ENCODE assay signal across 2 cellular contexts in the genomic region with DNA sequence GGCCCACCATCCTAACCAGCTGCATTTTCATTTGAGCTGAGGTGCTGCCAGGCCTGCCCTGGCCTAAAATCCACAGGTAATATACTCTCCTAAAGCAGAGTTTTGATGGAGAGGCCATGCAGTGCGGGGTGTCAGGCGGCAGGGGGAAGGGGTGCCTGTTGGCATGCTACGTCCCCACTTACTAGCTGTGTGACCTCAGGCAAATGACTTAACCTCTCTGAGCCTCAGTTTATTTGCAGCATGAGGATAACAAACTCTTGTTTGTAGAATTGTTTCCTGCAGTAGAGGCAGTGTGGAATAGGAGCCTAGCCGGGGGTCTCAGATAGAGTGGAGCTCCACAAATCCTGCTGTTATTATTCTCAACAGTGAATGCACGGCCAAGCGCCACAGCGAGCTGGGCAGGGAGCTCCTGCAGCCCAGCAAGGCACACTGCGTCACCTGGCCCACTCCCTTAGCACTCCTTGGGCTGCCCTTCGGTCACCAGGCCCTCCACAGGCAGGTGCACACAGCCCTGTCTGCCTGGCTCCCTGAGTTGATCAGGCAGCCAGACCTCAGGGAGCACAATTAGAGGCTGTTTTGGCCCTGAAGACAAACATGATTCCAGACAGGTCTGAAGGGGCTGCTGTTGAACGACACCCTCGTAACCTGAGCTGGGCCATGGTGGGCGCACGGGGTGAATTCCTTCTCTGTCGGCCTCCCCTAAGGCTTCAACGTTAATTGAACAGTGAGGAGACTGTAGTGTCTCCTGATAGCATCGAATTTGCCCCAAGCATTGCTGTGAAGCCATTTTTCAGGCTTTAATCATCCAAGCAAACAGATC.
TF ChIP-seq lines count a peak whose summit lies in the region.

No MANE protein-coding gene starts in this region.

TF ChIP-seq in GM23338, 12 proteins besides CTCF, POLR2A, EP300 and RAD21:
- no peak for TF ChIP-seq EZH2 (IDR thresholded peaks at IDR 0.05; ENCODE audit: low read depth, unreplicated experiment)
- TF ChIP-seq POLR2AphosphoS5 (IDR thresholded peaks at IDR 0.05; ENCODE audit: low read depth), result no peak
- no peak for TF ChIP-seq ZNF114 (CRISPR knock-in tag; IDR thresholded peaks at IDR 0.05)
- no peak for TF ChIP-seq ZNF331 (CRISPR knock-in tag; IDR thresholded peaks at IDR 0.05; ENCODE audit: low read depth)
- no peak for TF ChIP-seq NANOG (IDR thresholded peaks at IDR 0.05; ENCODE audit: borderline replicate concordance)
- TF ChIP-seq EZH2phosphoT487 (IDR thresholded peaks at IDR 0.05; ENCODE audit: unreplicated experiment), result no peak

TF ChIP-seq in K562, 482 proteins besides CTCF, POLR2A, EP300 and RAD21:
- TF ChIP-seq E2F3 (CRISPR knock-in tag; IDR thresholded peaks at IDR 0.05) (no peak), HDAC1 (IDR thresholded peaks at IDR 0.05) (no peak), RBM25 (IDR thresholded peaks at IDR 0.05; ENCODE audit: low read depth, low read length, severe bottlenecking) (peak; percentile 81), TAF15 (IDR thresholded peaks at IDR 0.05; ENCODE audit: low read depth, low read length) (no peak), NR2F6 (CRISPR knock-in tag; IDR thresholded peaks at IDR 0.05) (no peak), BCOR (IDR thresholded peaks at IDR 0.05) (peak; percentile 43; the same call in 1 of the 2 replicates), TOE1 (IDR thresholded peaks at IDR 0.05; ENCODE audit: borderline replicate concordance) (no peak), TOE1 (CRISPR knock-in tag; IDR thresholded peaks at IDR 0.05; ENCODE audit: borderline replicate concordance, low read depth) (no peak), POLR2AphosphoS2 (IDR thresholded peaks at IDR 0.05; ENCODE audit: low read length) (no peak), MCM7 (IDR thresholded peaks at IDR 0.05) (no peak), ZFP36 (IDR thresholded peaks at IDR 0.05; ENCODE audit: low read depth, low read length, partially characterized antibody) (peak; percentile 33), SAP30 (IDR thresholded peaks at IDR 0.05; ENCODE audit: borderline replicate concordance, insufficient read depth, low read depth, low read length, poor library complexity, severe bottlenecking) (no peak), ZBTB17 (CRISPR knock-in tag; IDR thresholded peaks at IDR 0.05) (no peak), RHOXF2B (CRISPR knock-in tag; conservative IDR thresholded peaks at IDR 0.05) (no peak), DPF2 (IDR thresholded peaks at IDR 0.05) (no peak), LARP7 (IDR thresholded peaks at IDR 0.05) (no peak)
- TF ChIP-seq, protein P1, sequence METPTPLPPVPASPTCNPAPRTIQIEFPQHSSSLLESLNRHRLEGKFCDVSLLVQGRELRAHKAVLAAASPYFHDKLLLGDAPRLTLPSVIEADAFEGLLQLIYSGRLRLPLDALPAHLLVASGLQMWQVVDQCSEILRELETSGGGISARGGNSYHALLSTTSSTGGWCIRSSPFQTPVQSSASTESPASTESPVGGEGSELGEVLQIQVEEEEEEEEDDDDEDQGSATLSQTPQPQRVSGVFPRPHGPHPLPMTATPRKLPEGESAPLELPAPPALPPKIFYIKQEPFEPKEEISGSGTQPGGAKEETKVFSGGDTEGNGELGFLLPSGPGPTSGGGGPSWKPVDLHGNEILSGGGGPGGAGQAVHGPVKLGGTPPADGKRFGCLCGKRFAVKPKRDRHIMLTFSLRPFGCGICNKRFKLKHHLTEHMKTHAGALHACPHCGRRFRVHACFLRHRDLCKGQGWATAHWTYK (CRISPR knock-in tag; IDR thresholded peaks at IDR 0.05), result no peak
- TF ChIP-seq, protein P2, sequence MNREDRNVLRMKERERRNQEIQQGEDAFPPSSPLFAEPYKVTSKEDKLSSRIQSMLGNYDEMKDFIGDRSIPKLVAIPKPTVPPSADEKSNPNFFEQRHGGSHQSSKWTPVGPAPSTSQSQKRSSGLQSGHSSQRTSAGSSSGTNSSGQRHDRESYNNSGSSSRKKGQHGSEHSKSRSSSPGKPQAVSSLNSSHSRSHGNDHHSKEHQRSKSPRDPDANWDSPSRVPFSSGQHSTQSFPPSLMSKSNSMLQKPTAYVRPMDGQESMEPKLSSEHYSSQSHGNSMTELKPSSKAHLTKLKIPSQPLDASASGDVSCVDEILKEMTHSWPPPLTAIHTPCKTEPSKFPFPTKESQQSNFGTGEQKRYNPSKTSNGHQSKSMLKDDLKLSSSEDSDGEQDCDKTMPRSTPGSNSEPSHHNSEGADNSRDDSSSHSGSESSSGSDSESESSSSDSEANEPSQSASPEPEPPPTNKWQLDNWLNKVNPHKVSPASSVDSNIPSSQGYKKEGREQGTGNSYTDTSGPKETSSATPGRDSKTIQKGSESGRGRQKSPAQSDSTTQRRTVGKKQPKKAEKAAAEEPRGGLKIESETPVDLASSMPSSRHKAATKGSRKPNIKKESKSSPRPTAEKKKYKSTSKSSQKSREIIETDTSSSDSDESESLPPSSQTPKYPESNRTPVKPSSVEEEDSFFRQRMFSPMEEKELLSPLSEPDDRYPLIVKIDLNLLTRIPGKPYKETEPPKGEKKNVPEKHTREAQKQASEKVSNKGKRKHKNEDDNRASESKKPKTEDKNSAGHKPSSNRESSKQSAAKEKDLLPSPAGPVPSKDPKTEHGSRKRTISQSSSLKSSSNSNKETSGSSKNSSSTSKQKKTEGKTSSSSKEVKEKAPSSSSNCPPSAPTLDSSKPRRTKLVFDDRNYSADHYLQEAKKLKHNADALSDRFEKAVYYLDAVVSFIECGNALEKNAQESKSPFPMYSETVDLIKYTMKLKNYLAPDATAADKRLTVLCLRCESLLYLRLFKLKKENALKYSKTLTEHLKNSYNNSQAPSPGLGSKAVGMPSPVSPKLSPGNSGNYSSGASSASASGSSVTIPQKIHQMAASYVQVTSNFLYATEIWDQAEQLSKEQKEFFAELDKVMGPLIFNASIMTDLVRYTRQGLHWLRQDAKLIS (CRISPR knock-in tag; IDR thresholded peaks at IDR 0.05), result no peak
- TF ChIP-seq, protein P3, sequence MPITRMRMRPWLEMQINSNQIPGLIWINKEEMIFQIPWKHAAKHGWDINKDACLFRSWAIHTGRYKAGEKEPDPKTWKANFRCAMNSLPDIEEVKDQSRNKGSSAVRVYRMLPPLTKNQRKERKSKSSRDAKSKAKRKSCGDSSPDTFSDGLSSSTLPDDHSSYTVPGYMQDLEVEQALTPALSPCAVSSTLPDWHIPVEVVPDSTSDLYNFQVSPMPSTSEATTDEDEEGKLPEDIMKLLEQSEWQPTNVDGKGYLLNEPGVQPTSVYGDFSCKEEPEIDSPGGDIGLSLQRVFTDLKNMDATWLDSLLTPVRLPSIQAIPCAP (CRISPR knock-in tag; IDR thresholded peaks at IDR 0.05; ENCODE audit: borderline replicate concordance), result no peak
- TF ChIP-seq, protein P4, sequence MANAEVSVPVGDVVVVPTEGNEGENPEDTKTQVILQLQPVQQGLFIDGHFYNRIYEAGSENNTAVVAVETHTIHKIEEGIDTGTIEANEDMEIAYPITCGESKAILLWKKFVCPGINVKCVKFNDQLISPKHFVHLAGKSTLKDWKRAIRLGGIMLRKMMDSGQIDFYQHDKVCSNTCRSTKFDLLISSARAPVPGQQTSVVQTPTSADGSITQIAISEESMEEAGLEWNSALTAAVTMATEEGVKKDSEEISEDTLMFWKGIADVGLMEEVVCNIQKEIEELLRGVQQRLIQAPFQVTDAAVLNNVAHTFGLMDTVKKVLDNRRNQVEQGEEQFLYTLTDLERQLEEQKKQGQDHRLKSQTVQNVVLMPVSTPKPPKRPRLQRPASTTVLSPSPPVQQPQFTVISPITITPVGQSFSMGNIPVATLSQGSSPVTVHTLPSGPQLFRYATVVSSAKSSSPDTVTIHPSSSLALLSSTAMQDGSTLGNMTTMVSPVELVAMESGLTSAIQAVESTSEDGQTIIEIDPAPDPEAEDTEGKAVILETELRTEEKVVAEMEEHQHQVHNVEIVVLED (CRISPR knock-in tag; IDR thresholded peaks at IDR 0.05), result no peak
- TF ChIP-seq, protein P5, sequence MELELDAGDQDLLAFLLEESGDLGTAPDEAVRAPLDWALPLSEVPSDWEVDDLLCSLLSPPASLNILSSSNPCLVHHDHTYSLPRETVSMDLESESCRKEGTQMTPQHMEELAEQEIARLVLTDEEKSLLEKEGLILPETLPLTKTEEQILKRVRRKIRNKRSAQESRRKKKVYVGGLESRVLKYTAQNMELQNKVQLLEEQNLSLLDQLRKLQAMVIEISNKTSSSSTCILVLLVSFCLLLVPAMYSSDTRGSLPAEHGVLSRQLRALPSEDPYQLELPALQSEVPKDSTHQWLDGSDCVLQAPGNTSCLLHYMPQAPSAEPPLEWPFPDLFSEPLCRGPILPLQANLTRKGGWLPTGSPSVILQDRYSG (tag; conservative IDR thresholded peaks at IDR 0.05; ENCODE audit: low read depth), result no peak
- TF ChIP-seq, protein P6, sequence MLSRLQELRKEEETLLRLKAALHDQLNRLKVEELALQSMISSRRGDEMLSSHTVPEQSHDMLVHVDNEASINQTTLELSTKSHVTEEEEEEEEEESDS (CRISPR knock-in tag; IDR thresholded peaks at IDR 0.05), result no peak
